ENCODE assay signal across 11 cellular contexts in genomic region chr7:134552105-134552504, GRCh38. TPM values are rescaled to one million over a fixed set of nuclear protein-coding genes. Genes with fewer than 3 reads are reported as not detected.
DNase-seq lines count a peak whose midpoint lies in the region; ATAC-seq and TF ChIP-seq lines count a peak whose summit lies in the region.
"Had no signal": no experiment of that assay in that cellular context is flagged by ENCODE, and none has a peak within 500 bp of the region (broad histone marks: within the 10 kb centered on the region; RNA-seq: fewer than 3 reads in every experiment).

No MANE protein-coding gene starts in this region.

- no peak overlapping the region for H2AFZ ChIP-seq in OCI-LY3 (ENCODE audit: low read depth, low read length)

- intact Hi-C loops in activated CD8-positive, alpha-beta T cell treated with anti-CD3 and anti-CD28 coated beads for 36 hours (cut with micrococcal nuclease) = no loop called here
- intact Hi-C loops in naive thymus-derived CD4-positive, alpha-beta T cell (cut with micrococcal nuclease) = no loop called here

- no peaks in the 10 kb centered on the region for H3K9me3 Mint-ChIP-seq in activated CD8-positive, alpha-beta T cell treated with anti-CD3 and anti-CD28 coated beads for 36 hours
- no peaks in the 10 kb centered on the region for H3K9me3 Mint-ChIP-seq in naive thymus-derived CD4-positive, alpha-beta T cell
- H3K9me3 Mint-ChIP-seq: activated CD4-positive, alpha-beta T cell treated with anti-CD3 and anti-CD28 coated beads, Interleukin-2, amount 10 ng/mL, durations not matched to agents 24 days and 14 days had no signal

- no peak overlapping the region for H3K4me3 Mint-ChIP-seq in activated CD8-positive, alpha-beta T cell treated with anti-CD3 and anti-CD28 coated beads for 36 hours
- H3K4me3 Mint-ChIP-seq in naive thymus-derived CD4-positive, alpha-beta T cell = no peak overlapping the region
- H3K4me3 Mint-ChIP-seq: activated CD4-positive, alpha-beta T cell treated with anti-CD3 and anti-CD28 coated beads, Interleukin-2, amount 10 ng/mL, durations not matched to agents 24 days and 14 days had no signal

- TF ChIP-seq CTCF in OCI-LY3 (IDR thresholded peaks at IDR 0.05; ENCODE audit: low read depth, low read length) (peak; percentile 60), fibroblast of the aortic adventitia (IDR thresholded peaks at IDR 0.05; ENCODE audit: insufficient read depth, low read length) (peak; percentile 51)
- TF ChIP-seq CTCF in activated CD8-positive, alpha-beta T cell treated with anti-CD3 and anti-CD28 coated beads for 36 hours (IDR thresholded peaks at IDR 0.05) = no peak

- no peaks in the 10 kb centered on the region for H3K4me1 Mint-ChIP-seq in activated CD8-positive, alpha-beta T cell treated with anti-CD3 and anti-CD28 coated beads for 36 hours (ENCODE audit: low read depth)
- peaks cover 0 to 6% (median 0%) of the 10 kb centered on the region in 7 donors for H3K4me1 Mint-ChIP-seq in naive thymus-derived CD4-positive, alpha-beta T cell
- H3K4me1 Mint-ChIP-seq: activated CD4-positive, alpha-beta T cell treated with anti-CD3 and anti-CD28 coated beads, Interleukin-2, amount 10 ng/mL, durations not matched to agents 24 days and 14 days had no signal

- ATAC-seq in activated CD8-positive, alpha-beta T cell treated with anti-CD3 and anti-CD28 coated beads for 36 hours = no peak
- no peak for ATAC-seq in HG03097 (IDR thresholded peaks at IDR 0.05; ENCODE audit: low FRiP score, unreplicated experiment)
- ATAC-seq in naive thymus-derived CD4-positive, alpha-beta T cell = no peak
- ATAC-seq: Right ventricle myocardium inferior had no signal

- no peak overlapping the region for H3K27ac ChIP-seq in OCI-LY3 (ENCODE audit: low read length)
- no peak overlapping the region for H3K27ac ChIP-seq in naive thymus-derived CD4-positive, alpha-beta T cell (ENCODE audit: low read depth, low read length)

- no peaks in the 10 kb centered on the region for H3K36me3 Mint-ChIP-seq in activated CD8-positive, alpha-beta T cell treated with anti-CD3 and anti-CD28 coated beads for 36 hours (ENCODE audit: low read depth)
- no peaks in the 10 kb centered on the region for H3K36me3 Mint-ChIP-seq in naive thymus-derived CD4-positive, alpha-beta T cell

- no peak overlapping the region; the same call in 1 of the 2 replicates for H3K9ac ChIP-seq in OCI-LY3 (ENCODE audit: low read length)
- peak overlapping the region; percentile 27 for H3K9ac ChIP-seq in skeletal muscle satellite cell (ENCODE audit: low read depth, low read length)

- peak overlapping the region; percentile 31 for H3K4me2 ChIP-seq in OCI-LY3 (ENCODE audit: low read length)
- H3K4me2 ChIP-seq in skeletal muscle satellite cell (ENCODE audit: low read length) = peak overlapping the region; percentile 50

- H3K27ac Mint-ChIP-seq in activated CD8-positive, alpha-beta T cell treated with anti-CD3 and anti-CD28 coated beads for 36 hours = no peak overlapping the region
- H3K27ac Mint-ChIP-seq in naive thymus-derived CD4-positive, alpha-beta T cell = no peak overlapping the region
- H3K27ac Mint-ChIP-seq: activated CD4-positive, alpha-beta T cell treated with anti-CD3 and anti-CD28 coated beads, Interleukin-2, amount 10 ng/mL, durations not matched to agents 24 days and 14 days had no signal

- POLR2A ChIA-PET in activated CD8-positive, alpha-beta T cell treated with anti-CD3 and anti-CD28 coated beads for 36 hours (lab: Charles Lee) = no interaction called here
- POLR2A ChIA-PET in naive thymus-derived CD4-positive, alpha-beta T cell (lab: Charles Lee) = no interaction called here

- H3K9me3 ChIP-seq in OCI-LY3 (ENCODE audit: insufficient read depth, low read length) = no peaks in the 10 kb centered on the region
- H3K9me3 ChIP-seq in skeletal muscle satellite cell (replicated peaks; ENCODE audit: low read length) = no peaks in the 10 kb centered on the region
- H3K9me3 ChIP-seq in naive thymus-derived CD4-positive, alpha-beta T cell (ENCODE audit: control insufficient read depth in 2 of 3, low read length in 3 of 3) = no peaks in the 10 kb centered on the region

- H4K20me1 ChIP-seq in OCI-LY3 (ENCODE audit: insufficient read depth, low read length) = no peaks in the 10 kb centered on the region

- peaks cover 5% of the 10 kb centered on the region for H3K27me3 Mint-ChIP-seq in activated CD8-positive, alpha-beta T cell treated with anti-CD3 and anti-CD28 coated beads for 36 hours
- peaks cover 5 to 13% (median 5%) of the 10 kb centered on the region in 5 donors for H3K27me3 Mint-ChIP-seq in naive thymus-derived CD4-positive, alpha-beta T cell

- H3K36me3 ChIP-seq in OCI-LY3 (replicated peaks; ENCODE audit: low read depth, low read length) (no peaks in the 10 kb centered on the region), skeletal muscle satellite cell (ENCODE audit: insufficient read depth, low read length) (no peaks in the 10 kb centered on the region)
- H3K36me3 ChIP-seq in naive thymus-derived CD4-positive, alpha-beta T cell (ENCODE audit: control insufficient read depth in 2 of 3, insufficient read depth in 3 of 3, low read length in 3 of 3) = no peaks in the 10 kb centered on the region

- H3K4me3 ChIP-seq in OCI-LY3 (ENCODE audit: low read length) (no peak overlapping the region), fibroblast of the aortic adventitia (ENCODE audit: low read depth, low read length) (no peak overlapping the region), skeletal muscle satellite cell (ENCODE audit: low read length) (no peak overlapping the region)
- no peak overlapping the region for H3K4me3 ChIP-seq in naive thymus-derived CD4-positive, alpha-beta T cell (ENCODE audit: low read length)

- CTCF ChIA-PET in activated CD8-positive, alpha-beta T cell treated with anti-CD3 and anti-CD28 coated beads for 36 hours (lab: Charles Lee) = interaction anchor here (1.3 to 1.6 kb wide), 2 partner anchors 38 to 54 kb away, joined by 4 read pairs; no protein-coding TSS in a partner anchor
- CTCF ChIA-PET in naive thymus-derived CD4-positive, alpha-beta T cell (lab: Charles Lee) = interaction anchor here (2.1 kb wide), 1 partner anchor 119 kb away, joined by 11 read pairs; no protein-coding TSS in a partner anchor

- peak; percentile 45 for DNase-seq in H4 (ENCODE audit: low spot score)
- DNase-seq in fibroblast of the aortic adventitia (ENCODE audit: low read depth) = peak; percentile 45
- no peak for DNase-seq in activated CD8-positive, alpha-beta T cell treated with anti-CD3 and anti-CD28 coated beads for 36 hours
- DNase-seq in naive thymus-derived CD4-positive, alpha-beta T cell = no peak
- DNase-seq: activated CD4-positive, alpha-beta T cell treated with anti-CD3 and anti-CD28 coated beads, Interleukin-2, amount 10 ng/mL, durations not matched to agents 24 days and 14 days; kidney; NCI-H2081 treated with DMSO at 0.1 percent for 48 hours had no signal

- H3K79me2 ChIP-seq in OCI-LY3 (ENCODE audit: low read length) = no peaks in the 10 kb centered on the region

- peaks cover 46% of the 10 kb centered on the region for H3K4me1 ChIP-seq in OCI-LY3 (ENCODE audit: low read length)
- H3K4me1 ChIP-seq in skeletal muscle satellite cell (ENCODE audit: control insufficient read depth, insufficient read depth, low read length) = peaks cover 26% of the 10 kb centered on the region
- no peaks in the 10 kb centered on the region for H3K4me1 ChIP-seq in naive thymus-derived CD4-positive, alpha-beta T cell (ENCODE audit: control insufficient read depth in 2 of 2, insufficient read depth in 2 of 2, low read length in 2 of 2)

- peaks cover 16% of the 10 kb centered on the region for H3K27me3 ChIP-seq in OCI-LY3 (ENCODE audit: low read depth, low read length)
- peaks cover 11% of the 10 kb centered on the region for H3K27me3 ChIP-seq in skeletal muscle satellite cell (ENCODE audit: control insufficient read depth, insufficient read depth, low read length)
- H3K27me3 ChIP-seq in naive thymus-derived CD4-positive, alpha-beta T cell (ENCODE audit: control insufficient read depth in 2 of 2, insufficient read depth in 2 of 2, low read length in 2 of 2) = no peaks in the 10 kb centered on the region

RNA-seq across cellular contexts. Expression of gene AKR1B15, which starts 3.2 kb away (rescaled TPM):
- 0.14 TPM in 1 of 2 replicates, not detected in the other for total RNA-seq in H4 (2014; rRNA removed; shearing (Covaris generic))
- not detected in 2 replicates for total RNA-seq in fibroblast of the aortic adventitia (ENCODE audit: low replicate concordance)
- total RNA-seq in skeletal muscle satellite cell (2012; rRNA removed) = not detected in 2 replicates
- total RNA-seq in activated CD8-positive, alpha-beta T cell treated with anti-CD3 and anti-CD28 coated beads for 36 hours = not detected
- not detected for total RNA-seq in naive thymus-derived CD4-positive, alpha-beta T cell
- polyA plus RNA-seq in naive thymus-derived CD4-positive, alpha-beta T cell = not detected
- total RNA-seq: activated CD4-positive, alpha-beta T cell treated with anti-CD3 and anti-CD28 coated beads, Interleukin-2, amount 10 ng/mL, durations not matched to agents 24 days and 14 days; kidney; Right ventricle myocardium inferior had no signal

RNA-seq across cellular contexts. Expression of gene AKR1B10, which starts 24.7 kb away (rescaled TPM):
- 172 and 178 TPM in 2 replicates for total RNA-seq in H4 (2014; rRNA removed; shearing (Covaris generic))
- total RNA-seq in fibroblast of the aortic adventitia (ENCODE audit: low replicate concordance) = 5.0 and 10.4 TPM in 2 replicates
- 1.7 and 2.3 TPM in 2 replicates for total RNA-seq in skeletal muscle satellite cell (2012; rRNA removed)
- not detected for total RNA-seq in activated CD8-positive, alpha-beta T cell treated with anti-CD3 and anti-CD28 coated beads for 36 hours
- not detected for total RNA-seq in naive thymus-derived CD4-positive, alpha-beta T cell
- not detected for polyA plus RNA-seq in naive thymus-derived CD4-positive, alpha-beta T cell
- total RNA-seq: activated CD4-positive, alpha-beta T cell treated with anti-CD3 and anti-CD28 coated beads, Interleukin-2, amount 10 ng/mL, durations not matched to agents 24 days and 14 days; Right ventricle myocardium inferior had no signal

Comparison
In these comparisons a context has a peak if more than half of its experiments do, and no peak if none do; other contexts are left out.
1. DNase-seq: peak in H4 (single experiment) and fibroblast of the aortic adventitia (single experiment); none in activated CD8-positive, alpha-beta T cell treated with anti-CD3 and anti-CD28 coated beads for 36 hours (single experiment) and naive thymus-derived CD4-positive, alpha-beta T cell (0 of 9).
2. RNA of gene AKR1B10, which starts 24.7 kb away (total RNA-seq): 172 to 178 TPM in H4; 5.0 to 10.4 TPM in fibroblast of the aortic adventitia, not detected in activated CD8-positive, alpha-beta T cell treated with anti-CD3 and anti-CD28 coated beads for 36 hours and not detected in naive thymus-derived CD4-positive, alpha-beta T cell; every median in the first group is over 10 times any median in the second.